In genomic region chr11:93783767-93784151, GRCh38 we compare ENCODE assay signal across 8 cellular contexts. TPM values are rescaled to one million over a fixed set of nuclear protein-coding genes. Genes with fewer than 3 reads are reported as not detected.
DNase-seq lines count a peak whose midpoint lies in the region; ATAC-seq and FAIRE-seq lines count a peak whose summit lies in the region.

No MANE protein-coding gene starts in this region.

- H3K9ac ChIP-seq in iPS-18a (ENCODE audit: low read length), result peak overlapping the region; percentile 99

- no peaks in the 10 kb centered on the region for H3K9me3 ChIP-seq in iPS-18a (ENCODE audit: control insufficient read depth, low read depth, low read length)

- ATAC-seq in activated T-cell treated with anti-CD3 and anti-CD28 coated beads, Interleukin-2, amount 50 U/mL, for 4 hours, result peak; percentile 30 to 36
- ATAC-seq in HG03139 (IDR thresholded peaks at IDR 0.05; ENCODE audit: unreplicated experiment), result peak; percentile 42
- peak; percentile 64 for ATAC-seq in stimulated activated naive CD8-positive, alpha-beta T cell treated with anti-CD3 and anti-CD28 coated beads, Interleukin-15, amount 100 ng/mL, for 72 hours

- no peak for FAIRE-seq in RCC 7860 (lab: Jason Lieb, UNC)

- DNase-seq in activated T-cell treated with anti-CD3 and anti-CD28 coated beads, Interleukin-2, amount 50 U/mL, for 4 hours, result no peak
- DNase-seq in activated T-cell treated with anti-CD3 and anti-CD28 coated beads for 4 hours, result no peak
- no peak for DNase-seq in activated T-helper 2 cell treated with anti-CD3 and anti-CD28 coated beads, Interferon-gamma antibody, Interleukin-2, Interleukin-4, amounts not matched to agents 10 μg/mL and 5 μg/mL and 100 μg/mL, durations not matched to agents 14 hours and 24 hours and 36 hours (ENCODE audit: low spot score)
- no peak for DNase-seq in stimulated activated naive CD8-positive, alpha-beta T cell treated with anti-CD3 and anti-CD28 coated beads, Interleukin-15, amount 100 ng/mL, for 72 hours
- no peak for DNase-seq in NCI-H82 (lab: John Stamatoyannopoulos, UW)
- DNase-seq in RCC 7860 (ENCODE audit: low spot score), result no peak

- H3K27ac ChIP-seq in iPS-18a (ENCODE audit: low read length), result peak overlapping the region; percentile 62

- peaks cover 5% of the 10 kb centered on the region for H3K4me1 ChIP-seq in iPS-18a (ENCODE audit: control insufficient read depth, low read depth, low read length)

- H3K4me3 ChIP-seq in iPS-18a (ENCODE audit: low read length), result peak overlapping the region; percentile 99

- H3K4me3 Mint-ChIP-seq in activated T-cell treated with anti-CD3 and anti-CD28 coated beads, Interleukin-2, amount 50 U/mL, for 4 hours, result peak overlapping the region; percentile 99
- peak overlapping the region; percentile 95 for H3K4me3 Mint-ChIP-seq in activated T-helper 2 cell treated with anti-CD3 and anti-CD28 coated beads, Interferon-gamma antibody, Interleukin-2, Interleukin-4, amounts not matched to agents 10 μg/mL and 5 μg/mL and 100 μg/mL, durations not matched to agents 14 hours and 24 hours and 36 hours (ENCODE audit: low read depth)
- peak overlapping the region; percentile 92 to 100 for H3K4me3 Mint-ChIP-seq in stimulated activated naive CD8-positive, alpha-beta T cell treated with anti-CD3 and anti-CD28 coated beads, Interleukin-15, amount 100 ng/mL, for 72 hours

- H3K27me3 ChIP-seq in iPS-18a (ENCODE audit: control insufficient read depth, insufficient read depth, low read length), result no peaks in the 10 kb centered on the region

- H3K36me3 ChIP-seq in iPS-18a (ENCODE audit: control insufficient read depth, low read depth, low read length), result peaks cover 20% of the 10 kb centered on the region

- no peaks in the 10 kb centered on the region for H3K27me3 Mint-ChIP-seq in activated T-cell treated with anti-CD3 and anti-CD28 coated beads, Interleukin-2, amount 50 U/mL, for 4 hours (ENCODE audit: low read depth)
- no peaks in the 10 kb centered on the region for H3K27me3 Mint-ChIP-seq in activated T-helper 2 cell treated with anti-CD3 and anti-CD28 coated beads, Interferon-gamma antibody, Interleukin-2, Interleukin-4, amounts not matched to agents 10 μg/mL and 5 μg/mL and 100 μg/mL, durations not matched to agents 14 hours and 24 hours and 36 hours (ENCODE audit: low read depth)
- H3K27me3 Mint-ChIP-seq in stimulated activated naive CD8-positive, alpha-beta T cell treated with anti-CD3 and anti-CD28 coated beads, Interleukin-15, amount 100 ng/mL, for 72 hours, result no peaks in the 10 kb centered on the region

- H3K27ac Mint-ChIP-seq in activated T-helper 2 cell treated with anti-CD3 and anti-CD28 coated beads, Interferon-gamma antibody, Interleukin-2, Interleukin-4, amounts not matched to agents 10 μg/mL and 5 μg/mL and 100 μg/mL, durations not matched to agents 14 hours and 24 hours and 36 hours, result peak overlapping the region; percentile 89
- peak overlapping the region; percentile 93 to 96 for H3K27ac Mint-ChIP-seq in stimulated activated naive CD8-positive, alpha-beta T cell treated with anti-CD3 and anti-CD28 coated beads, Interleukin-15, amount 100 ng/mL, for 72 hours

- intact Hi-C loops in activated T-helper 2 cell treated with anti-CD3 and anti-CD28 coated beads, Interferon-gamma antibody, Interleukin-2, Interleukin-4, amounts not matched to agents 10 μg/mL and 5 μg/mL and 100 μg/mL, durations not matched to agents 14 hours and 24 hours and 36 hours (cut with micrococcal nuclease), result loop anchor here (1.0 to 10.0 kb wide), 5 partner anchors 42 to 711 kb away; partner anchors contain the start of genes ANKRD49, C11orf54, CEP295 and MRE11

- H3K36me3 Mint-ChIP-seq in activated T-cell treated with anti-CD3 and anti-CD28 coated beads, Interleukin-2, amount 50 U/mL, for 4 hours (ENCODE audit: insufficient read depth), result peaks cover 15% of the 10 kb centered on the region
- peaks cover 41% of the 10 kb centered on the region for H3K36me3 Mint-ChIP-seq in activated T-helper 2 cell treated with anti-CD3 and anti-CD28 coated beads, Interferon-gamma antibody, Interleukin-2, Interleukin-4, amounts not matched to agents 10 μg/mL and 5 μg/mL and 100 μg/mL, durations not matched to agents 14 hours and 24 hours and 36 hours (ENCODE audit: low read depth)

- H3K4me1 Mint-ChIP-seq in activated T-cell treated with anti-CD3 and anti-CD28 coated beads, Interleukin-2, amount 50 U/mL, for 4 hours (ENCODE audit: low read depth), result peaks cover 40% of the 10 kb centered on the region
- H3K4me1 Mint-ChIP-seq in activated T-helper 2 cell treated with anti-CD3 and anti-CD28 coated beads, Interferon-gamma antibody, Interleukin-2, Interleukin-4, amounts not matched to agents 10 μg/mL and 5 μg/mL and 100 μg/mL, durations not matched to agents 14 hours and 24 hours and 36 hours (ENCODE audit: low read depth), result peaks cover 47% of the 10 kb centered on the region
- peaks cover 44% of the 10 kb centered on the region for H3K4me1 Mint-ChIP-seq in stimulated activated naive CD8-positive, alpha-beta T cell treated with anti-CD3 and anti-CD28 coated beads, Interleukin-15, amount 100 ng/mL, for 72 hours

- no peaks in the 10 kb centered on the region for H3K9me3 Mint-ChIP-seq in activated T-cell treated with anti-CD3 and anti-CD28 coated beads, Interleukin-2, amount 50 U/mL, for 4 hours
- H3K9me3 Mint-ChIP-seq in activated T-helper 2 cell treated with anti-CD3 and anti-CD28 coated beads, Interferon-gamma antibody, Interleukin-2, Interleukin-4, amounts not matched to agents 10 μg/mL and 5 μg/mL and 100 μg/mL, durations not matched to agents 14 hours and 24 hours and 36 hours, result no peaks in the 10 kb centered on the region
- no peaks in the 10 kb centered on the region for H3K9me3 Mint-ChIP-seq in stimulated activated naive CD8-positive, alpha-beta T cell treated with anti-CD3 and anti-CD28 coated beads, Interleukin-15, amount 100 ng/mL, for 72 hours

RNA-seq across cellular contexts. Expression of gene MED17, which starts 0.3 kb away (rescaled TPM):
- 10 to 100 TPM; 52.7 to 54.9 (median 54.8) TPM for total RNA-seq in activated T-cell treated with anti-CD3 and anti-CD28 coated beads, Interleukin-2, amount 50 U/mL, for 4 hours
- 48.5 and 50.8 TPM in 2 replicates for total RNA-seq in activated T-helper 2 cell treated with anti-CD3 and anti-CD28 coated beads, Interferon-gamma antibody, Interleukin-2, Interleukin-4, amounts not matched to agents 10 μg/mL and 5 μg/mL and 100 μg/mL, durations not matched to agents 14 hours and 24 hours and 36 hours

RNA-seq across cellular contexts. Expression of gene C11orf54, which starts 42.3 kb away (rescaled TPM):
- 10 to 100 TPM; 13.5 to 32.1 (median 24.5) TPM for total RNA-seq in activated T-cell treated with anti-CD3 and anti-CD28 coated beads, Interleukin-2, amount 50 U/mL, for 4 hours
- total RNA-seq in activated T-helper 2 cell treated with anti-CD3 and anti-CD28 coated beads, Interferon-gamma antibody, Interleukin-2, Interleukin-4, amounts not matched to agents 10 μg/mL and 5 μg/mL and 100 μg/mL, durations not matched to agents 14 hours and 24 hours and 36 hours, result 19.3 and 21.2 TPM in 2 replicates

RNA-seq across cellular contexts. Expression of gene TAF1D, which starts 42.5 kb away (rescaled TPM):
- 100 to 1,000 TPM; 258 to 292 (median 288) TPM for total RNA-seq in activated T-cell treated with anti-CD3 and anti-CD28 coated beads, Interleukin-2, amount 50 U/mL, for 4 hours
- total RNA-seq in activated T-helper 2 cell treated with anti-CD3 and anti-CD28 coated beads, Interferon-gamma antibody, Interleukin-2, Interleukin-4, amounts not matched to agents 10 μg/mL and 5 μg/mL and 100 μg/mL, durations not matched to agents 14 hours and 24 hours and 36 hours, result 344 TPM in 2 replicates
